ENCODE assay signal across 34 cellular contexts in genomic region chr1:245800901-245801605, GRCh38.
DNase-seq lines count a peak whose midpoint lies in the region; ATAC-seq and TF ChIP-seq lines count a peak whose summit lies in the region.
"Had no signal": no experiment of that assay in that cellular context is flagged by ENCODE, and none has a peak within 500 bp of the region (broad histone marks: within the 10 kb centered on the region; RNA-seq: fewer than 3 reads in every experiment).

No MANE protein-coding gene starts in this region.

- WGBS in adrenal gland, 4 donors = 88 to 92% (median 91%) methylated on average over 6 of the region's 6 CpGs

- H3K36me3 Mint-ChIP-seq in GM23338 (ENCODE audit: low read depth) = no peaks in the 10 kb centered on the region
- H3K36me3 Mint-ChIP-seq in CD8-positive, alpha-beta T cell = peaks cover 12% of the 10 kb centered on the region

- no peak for TF ChIP-seq POLR2A in adrenal gland (IDR thresholded peaks at IDR 0.05)

- intact Hi-C loops in adrenal gland (cut with DNase I) = no loop called here
- intact Hi-C loops in CD8-positive, alpha-beta T cell (cut with DNase I, micrococcal nuclease) = no loop called here

- TF ChIP-seq CTCF in AG09309 (IDR thresholded peaks at IDR 0.05; ENCODE audit: control insufficient read depth, insufficient read depth, low read depth, low read length, missing control alignments) (no peak), adrenal gland (IDR thresholded peaks at IDR 0.05) (no peak), GM23338 (conservative IDR thresholded peaks at IDR 0.05; ENCODE audit: low read depth in 2 of 2) (no peak)
- no peak for TF ChIP-seq CTCF in CD8-positive, alpha-beta T cell (IDR thresholded peaks at IDR 0.05)

- H3K9me3 ChIP-seq in adrenal gland (replicated peaks in 1 of 3) = no peaks in the 10 kb centered on the region
- H3K9me3 ChIP-seq in CD8-positive, alpha-beta T cell (ENCODE audit: low read length) = no peaks in the 10 kb centered on the region
- H3K9me3 ChIP-seq: ascending aorta, left ventricle myocardium inferior, right atrium auricular region, thoracic aorta, vagina had no signal

- H3K4me3 Mint-ChIP-seq in GM23338 = no peak overlapping the region
- no peak overlapping the region for H3K4me3 Mint-ChIP-seq in CD8-positive, alpha-beta T cell
- H3K4me3 Mint-ChIP-seq: activated naive CD8-positive, alpha-beta T cell; activated T-cell treated with anti-CD3 and anti-CD28 coated beads, Interleukin-2, amount 50 U/mL, for 24 hours; CD8-positive, alpha-beta memory T cell; neural crest cell; T-cell had no signal

- CTCF ChIA-PET in CD8-positive, alpha-beta T cell (lab: Charles Lee) = no interaction called here

- no peaks in the 10 kb centered on the region for H3K4me1 Mint-ChIP-seq in GM23338
- no peaks in the 10 kb centered on the region for H3K4me1 Mint-ChIP-seq in CD8-positive, alpha-beta T cell (ENCODE audit: low read depth)
- H3K4me1 Mint-ChIP-seq: CD8-positive, alpha-beta memory T cell; neural crest cell; T-cell had no signal

- POLR2A ChIA-PET in CD8-positive, alpha-beta T cell (lab: Charles Lee) = no interaction called here

- H3K27ac ChIP-seq in adrenal gland (no peak overlapping the region), GM23338 (ENCODE audit: low read depth) (no peak overlapping the region)
- H3K27ac ChIP-seq in CD8-positive, alpha-beta T cell (ENCODE audit: low read depth, low read length) = no peak overlapping the region
- H3K27ac ChIP-seq: ascending aorta, coronary artery, epithelial cell of prostate, GM23248, left ventricle myocardium inferior, right atrium auricular region, thoracic aorta, vagina had no signal

- H3K79me2 ChIP-seq in GM23338 (replicated peaks; ENCODE audit: insufficient read depth) = no peaks in the 10 kb centered on the region

- H3K36me3 ChIP-seq in adrenal gland (replicated peaks in 1 of 2) = no peaks in the 10 kb centered on the region
- no peaks in the 10 kb centered on the region for H3K36me3 ChIP-seq in GM23338 (ENCODE audit: insufficient read depth)
- no peaks in the 10 kb centered on the region for H3K36me3 ChIP-seq in CD8-positive, alpha-beta T cell (ENCODE audit: insufficient read depth, low read length)
- H3K36me3 ChIP-seq: ascending aorta, left ventricle myocardium inferior, right atrium auricular region, thoracic aorta, vagina had no signal

- H3F3A ChIP-seq in GM23338 (replicated peaks; ENCODE audit: low read depth) = no peaks in the 10 kb centered on the region

- H3K4me1 ChIP-seq in adrenal gland (replicated peaks in 1 of 2) (no peaks in the 10 kb centered on the region), GM23338 (ENCODE audit: insufficient read depth) (no peaks in the 10 kb centered on the region)
- no peaks in the 10 kb centered on the region for H3K4me1 ChIP-seq in CD8-positive, alpha-beta T cell (ENCODE audit: insufficient read depth, low read length)
- H3K4me1 ChIP-seq: ascending aorta, left ventricle myocardium inferior, right atrium auricular region, vagina had no signal

- H3K27ac Mint-ChIP-seq in GM23338 = no peak overlapping the region
- no peak overlapping the region for H3K27ac Mint-ChIP-seq in CD8-positive, alpha-beta T cell
- H3K27ac Mint-ChIP-seq: activated naive CD8-positive, alpha-beta T cell; activated T-cell treated with anti-CD3 and anti-CD28 coated beads, Interleukin-2, amount 50 U/mL, for 24 hours; CD8-positive, alpha-beta memory T cell; T-cell had no signal

- H3K4me3 ChIP-seq in AG09309 (ENCODE audit: control insufficient read depth, low read depth, low read length) = no peak overlapping the region
- no peak overlapping the region for H3K4me3 ChIP-seq in adrenal gland
- H3K4me3 ChIP-seq in GM23338 = no peak overlapping the region
- no peak overlapping the region for H3K4me3 ChIP-seq in CD8-positive, alpha-beta T cell (ENCODE audit: low read depth, low read length)
- H3K4me3 ChIP-seq: ascending aorta, coronary artery, GM23248, left ventricle myocardium inferior, right atrium auricular region, thoracic aorta, vagina had no signal

- no peak for ATAC-seq in GM23338
- ATAC-seq in CD8-positive, alpha-beta T cell = no peak
- ATAC-seq: stimulated activated naive CD8-positive, alpha-beta T cell treated with anti-CD3 and anti-CD28 coated beads, Interleukin-15, Interleukin-2, amounts not matched to agents 100 U/mL and 50 U/mL, for 24 hours; T-cell had no signal

- no peak overlapping the region for H2AFZ ChIP-seq in GM23338
- H2AFZ ChIP-seq: GM23248 had no signal

- no peak overlapping the region for H3K4me2 ChIP-seq in GM23338

- no peaks in the 10 kb centered on the region; the same call in 2 of the 3 replicates for H3K9me3 Mint-ChIP-seq in GM23338
- H3K9me3 Mint-ChIP-seq in CD8-positive, alpha-beta T cell = no peaks in the 10 kb centered on the region
- H3K9me3 Mint-ChIP-seq: activated T-cell treated with anti-CD3 and anti-CD28 coated beads, Interleukin-2, amount 50 U/mL, for 24 hours; neural crest cell; T-cell had no signal

- H4K20me1 ChIP-seq in GM23338 (replicated peaks; ENCODE audit: insufficient read depth) = no peaks in the 10 kb centered on the region

- H3K27me3 Mint-ChIP-seq in GM23338 (ENCODE audit: insufficient read depth, low read depth, poor library complexity) = peaks cover 2% of the 10 kb centered on the region
- no peaks in the 10 kb centered on the region for H3K27me3 Mint-ChIP-seq in CD8-positive, alpha-beta T cell (ENCODE audit: low read depth)
- H3K27me3 Mint-ChIP-seq: activated naive CD8-positive, alpha-beta T cell; activated T-cell treated with anti-CD3 and anti-CD28 coated beads, Interleukin-2, amount 50 U/mL, for 24 hours; CD8-positive, alpha-beta memory T cell; T-cell had no signal

- H3K9me2 ChIP-seq in GM23338 (ENCODE audit: insufficient read depth) = no peaks in the 10 kb centered on the region

- H3K27me3 ChIP-seq in adrenal gland (no peaks in the 10 kb centered on the region), GM23338 (ENCODE audit: insufficient read depth) (no peaks in the 10 kb centered on the region)
- no peaks in the 10 kb centered on the region for H3K27me3 ChIP-seq in CD8-positive, alpha-beta T cell (ENCODE audit: insufficient read depth, low read length)
- H3K27me3 ChIP-seq: ascending aorta, right atrium auricular region, vagina had no signal

- peak; percentile 59 for DNase-seq in AG09309 (ENCODE audit: low read depth)
- DNase-seq in H4 (ENCODE audit: low spot score) = peak; percentile 90
- peak; percentile 11 for DNase-seq in NCI-H82 treated with DMSO at 0.1 percent for 48 hours (lab: John Stamatoyannopoulos, UW; ENCODE audit: unreplicated experiment)
- peak; percentile 49 for DNase-seq in fibroblast of peridontal ligament (ENCODE audit: extremely low read depth)
- DNase-seq in adrenal gland = no peak
- no peak for DNase-seq in hypothalamus (lab: John Stamatoyannopoulos, UW)
- DNase-seq in GM23338 (ENCODE audit: low spot score) = no peak
- no peak for DNase-seq in CD8-positive, alpha-beta T cell
- DNase-seq: activated CD4-positive, CD25-positive, alpha-beta regulatory T cell; activated effector memory CD4-positive, alpha-beta T cell treated with anti-CD3 and anti-CD28 coated beads, Interleukin-2, amount 50 U/mL, for 16 hours; activated T-cell treated with anti-CD3 and anti-CD28 coated beads, Interleukin-2, amount 50 U/mL, for 24 hours; caudate nucleus; CD8-positive, alpha-beta memory T cell; effector memory CD4-positive, alpha-beta T cell; GF-D8; glutamatergic neuron; GM23248; left ventricle myocardium inferior; mesendoderm; NCI-H1436; NCI-H2081 treated with DMSO at 0.1 percent for 48 hours; NCI-H345; NCI-H69; stimulated activated CD4-positive, alpha-beta T cell treated with anti-CD3 and anti-CD28 coated beads, Interleukin-2, amount 100 ng/mL, for 24 hours; stimulated activated naive CD8-positive, alpha-beta T cell treated with anti-CD3 and anti-CD28 coated beads, Interleukin-15, Interleukin-2, amounts not matched to agents 100 U/mL and 50 U/mL, for 24 hours; T-cell had no signal

TF ChIP-seq in GM23338, 12 proteins besides CTCF, POLR2A, EP300 and RAD21 (continues in another document):
- TF ChIP-seq NANOG (IDR thresholded peaks at IDR 0.05; ENCODE audit: borderline replicate concordance) (no peak), EZH2phosphoT487 (IDR thresholded peaks at IDR 0.05; ENCODE audit: unreplicated experiment) (no peak)

Comparison
In these comparisons a context has a peak if more than half of its experiments do, and no peak if none do; other contexts are left out.
1. DNase-seq: peak in AG09309 (single experiment), H4 (single experiment), NCI-H82 treated with DMSO at 0.1 percent for 48 hours (single experiment) and fibroblast of peridontal ligament (single experiment); none in adrenal gland (0 of 7), hypothalamus (0 of 51), GM23338 (single experiment) and CD8-positive, alpha-beta T cell (0 of 7).